13 cellular contexts compared by ENCODE assay signal in genomic region chr11:72625746-72626636, GRCh38. TPM values are rescaled to one million over a fixed set of nuclear protein-coding genes. Genes with fewer than 3 reads are reported as not detected.
DNase-seq lines count a peak whose midpoint lies in the region; ATAC-seq, FAIRE-seq and TF ChIP-seq lines count a peak whose summit lies in the region.
"Had no signal": no experiment of that assay in that cellular context is flagged by ENCODE, and none has a peak within 500 bp of the region (broad histone marks: within the 10 kb centered on the region; RNA-seq: fewer than 3 reads in every experiment).

No MANE protein-coding gene starts in this region.

- peak; percentile 85 for FAIRE-seq in endothelial cell of umbilical vein (lab: Jason Lieb, UNC)
- FAIRE-seq: islet of Langerhans had no signal

- H3K4me1 ChIP-seq in endothelial cell of umbilical vein (ENCODE audit: control insufficient read depth, extremely low read depth, insufficient read depth, low read length) (peaks cover 19% of the 10 kb centered on the region), lung (ENCODE audit: control insufficient read depth in 2 of 2, insufficient read depth in 2 of 2, low read length in 2 of 2) (peaks cover 4 to 24% of the 10 kb centered on the region in 2 donors), testis (peaks cover 7% of the 10 kb centered on the region)

- intact Hi-C loops in endothelial cell of umbilical vein (cut with micrococcal nuclease) = loop anchor here (1.0 kb wide), 2 partner anchors 8 to 17 kb away; no protein-coding TSS in a partner anchor
- intact Hi-C loops in testis (cut with DNase I; ENCODE audit: low total_unique reads) = no loop called here

- TF ChIP-seq CTCF in endothelial cell of umbilical vein (IDR thresholded peaks at IDR 0.05; ENCODE audit: extremely low read depth in 1 of 2, insufficient read depth in 1 of 2, low read depth in 1 of 2, low read length in 2 of 2) (no peak), lung (IDR thresholded peaks at IDR 0.05; ENCODE audit: control extremely low read depth, extremely low read depth) (no peak), testis (IDR thresholded peaks at IDR 0.05) (no peak), type B pancreatic cell (conservative IDR thresholded peaks at IDR 0.05) (no peak)

- POLR2A ChIA-PET in endothelial cell of umbilical vein (lab: Charles Lee) = no interaction called here

- 39 to 55% methylated on average over 23 to 25 of the region's 25 CpGs for WGBS in lung, 2 donors
- 62 to 64% methylated on average over 10 to 25 of the region's 25 CpGs for WGBS in testis, 2 donors

- peaks cover 13% of the 10 kb centered on the region for H3K4me1 Mint-ChIP-seq in type B pancreatic cell (ENCODE audit: unreplicated experiment)

- ATAC-seq in lung (ENCODE audit: insufficient read depth, low FRiP score) (peak; percentile 8), HG02870 (IDR thresholded peaks at IDR 0.05; ENCODE audit: unreplicated experiment) (no peak), HG02763 (IDR thresholded peaks at IDR 0.05; ENCODE audit: unreplicated experiment) (no peak), GM18502 (IDR thresholded peaks at IDR 0.05; ENCODE audit: poor library complexity, unreplicated experiment) (no peak)

- H3K27ac ChIP-seq in endothelial cell of umbilical vein (ENCODE audit: insufficient read depth, low read depth, low read length) = peak overlapping the region; percentile 80
- H3K27ac ChIP-seq in lung (ENCODE audit: low read depth in 1 of 2, low read length in 1 of 2) = peak overlapping the region; percentile 45 to 88
- H3K27ac ChIP-seq in testis = peak overlapping the region; percentile 26 to 43

- DNase-seq in NCI-H69 (lab: John Stamatoyannopoulos, UW) (peak; percentile 68), endothelial cell of umbilical vein (ENCODE audit: low read depth, low spot score) (peak; percentile 85), lung (ENCODE audit: low spot score) (no peak), testis (peak; percentile 26), type B pancreatic cell (ENCODE audit: extremely low spot score, unreplicated experiment) (no peak)
- DNase-seq: activated T-cell treated with anti-CD3 and anti-CD28 coated beads for 4 hours; cortex of kidney; NCI-H226; stimulated activated CD4-positive, alpha-beta T cell treated with anti-CD3 and anti-CD28 coated beads, Interleukin-1b, Interleukin-23, amount 100 ng/mL, for 48 hours had no signal

- dilution Hi-C loops in endothelial cell of umbilical vein (cut with MboI; ENCODE audit: extremely low pct_ligation_motif_present, low sequenced_read_pairs) = no loop called here

- H3K4me2 ChIP-seq in endothelial cell of umbilical vein (ENCODE audit: insufficient read depth, low read length) = peak overlapping the region; percentile 9

- peaks cover 44% of the 10 kb centered on the region for H3K27me3 Mint-ChIP-seq in type B pancreatic cell

- H3K9me3 Mint-ChIP-seq in type B pancreatic cell = no peaks in the 10 kb centered on the region

- H3K9me1 ChIP-seq in endothelial cell of umbilical vein (replicated peaks; ENCODE audit: control insufficient read depth, extremely low read depth, insufficient read depth, low read length) = no peaks in the 10 kb centered on the region

- peak overlapping the region; percentile 56 for H3K9ac ChIP-seq in endothelial cell of umbilical vein (replicated peaks; ENCODE audit: extremely low read depth, insufficient read depth, low read length)

- H3K27ac Mint-ChIP-seq in type B pancreatic cell = no peak overlapping the region

- no TSS peak for BruUV-seq in endothelial cell of umbilical vein (replicated peaks; lab: Mats Ljungman, UMichigan)

- H3K4me3 ChIP-seq in endothelial cell of umbilical vein (replicated peaks in 1 of 3; ENCODE audit: insufficient read depth in 1 of 3, low read depth in 1 of 3, low read length in 3 of 3) (no peak overlapping the region), lung (no peak overlapping the region), testis (no peak overlapping the region)

- H4K20me1 ChIP-seq in endothelial cell of umbilical vein (replicated peaks; ENCODE audit: control insufficient read depth, extremely low read depth, insufficient read depth, low read length) = no peaks in the 10 kb centered on the region

- no peaks in the 10 kb centered on the region for H3K27me3 ChIP-seq in endothelial cell of umbilical vein (ENCODE audit: control insufficient read depth in 2 of 2, insufficient read depth in 2 of 2, low read length in 2 of 2)
- no peaks in the 10 kb centered on the region for H3K27me3 ChIP-seq in lung (ENCODE audit: control insufficient read depth, insufficient read depth)
- H3K27me3 ChIP-seq in testis = no peaks in the 10 kb centered on the region

- H3K4me3 Mint-ChIP-seq in type B pancreatic cell = no peak overlapping the region

- no peaks in the 10 kb centered on the region for H3K79me2 ChIP-seq in endothelial cell of umbilical vein (ENCODE audit: control insufficient read depth, insufficient read depth, low read length)

- H3K36me3 ChIP-seq in endothelial cell of umbilical vein (ENCODE audit: control insufficient read depth in 2 of 2, extremely low read depth in 1 of 2, insufficient read depth in 2 of 2, low read length in 2 of 2) (no peaks in the 10 kb centered on the region), lung (ENCODE audit: control insufficient read depth in 2 of 2, insufficient read depth in 2 of 2, low read length in 2 of 2) (no peaks in the 10 kb centered on the region), testis (ENCODE audit: low read depth, missing control alignments) (no peaks in the 10 kb centered on the region)

- H2AFZ ChIP-seq in endothelial cell of umbilical vein (ENCODE audit: low read depth, low read length) = peak overlapping the region; percentile 47

- CTCF ChIA-PET in endothelial cell of umbilical vein (lab: Charles Lee) = interaction anchor here (0.9 to 1.9 kb wide), 9 partner anchors 10 to 155 kb away, joined by 3 to 7 read pairs (median 5); no protein-coding TSS in a partner anchor

- TF ChIP-seq POLR2A in endothelial cell of umbilical vein (IDR thresholded peaks at IDR 0.05; ENCODE audit: low read depth, low read length) = no peak
- TF ChIP-seq POLR2A in testis (IDR thresholded peaks at IDR 0.05) = no peak

- H3K9me3 ChIP-seq in endothelial cell of umbilical vein (replicated peaks; ENCODE audit: control insufficient read depth, insufficient read depth, low read length) (no peaks in the 10 kb centered on the region), lung (ENCODE audit: control insufficient read depth in 2 of 2, insufficient read depth in 1 of 2, low read length in 1 of 2) (no peaks in the 10 kb centered on the region), testis (no peaks in the 10 kb centered on the region)

- H3K36me3 Mint-ChIP-seq in type B pancreatic cell = no peaks in the 10 kb centered on the region

TF ChIP-seq in endothelial cell of umbilical vein, 7 proteins besides CTCF, POLR2A, EP300 and RAD21:
- TF ChIP-seq POLR2AphosphoS5 (IDR thresholded peaks at IDR 0.05; ENCODE audit: insufficient read depth, low read depth, low read length) (peak; percentile 76), MAX (IDR thresholded peaks at IDR 0.05; ENCODE audit: insufficient read depth, insufficient read length) (no peak)

RNA-seq across cellular contexts. Expression of gene PDE2A, which starts 48.2 kb away (rescaled TPM):
- total RNA-seq in endothelial cell of umbilical vein = 14.3 and 14.8 TPM in 2 replicates
- 14.2 and 16.8 TPM in 2 replicates for polyA plus RNA-seq in endothelial cell of umbilical vein
- 8.6 and 12.7 TPM in 2 replicates for polyA plus RNA-seq in endothelial cell of umbilical vein (2011; cell fraction: cytosol; rRNA removed)
- polyA plus RNA-seq in endothelial cell of umbilical vein (2011; cell fraction: nucleus; rRNA removed) = 57.4 and 57.6 TPM in 2 replicates
- polyA plus RNA-seq in endothelial cell of umbilical vein (2012) = 6.0 and 16.2 TPM in 2 replicates
- 21.9 and 25.8 TPM in 2 replicates for polyA minus RNA-seq in endothelial cell of umbilical vein
- polyA minus RNA-seq in endothelial cell of umbilical vein (2011; cell fraction: cytosol; rRNA and poly(A)+ RNA removed) = 76.6 TPM
- polyA minus RNA-seq in endothelial cell of umbilical vein (2011; cell fraction: nucleus; rRNA and poly(A)+ RNA removed) = 15.7 and 24.2 TPM in 2 replicates
- total RNA-seq in lung = 10 to 100 TPM; 16.7 to 20.5 TPM
- polyA plus RNA-seq in lung = 1 to 10 TPM; 7.7 to 8.7 TPM
- 10 to 100 TPM; 15.2 to 20.6 TPM for total RNA-seq in testis
- 14.1 TPM for polyA plus RNA-seq in testis (ENCODE audit: insufficient read depth, low read depth, low replicate concordance)
- 2.8 and 3.8 TPM in 2 replicates for total RNA-seq in type B pancreatic cell (ENCODE audit: low replicate concordance)

Comparison
In these comparisons a context has a peak if more than half of its experiments do, and no peak if none do; other contexts are left out.
1. DNase-seq: peak in NCI-H69 (single experiment), endothelial cell of umbilical vein (single experiment) and testis (single experiment); none in lung (single experiment) and type B pancreatic cell (single experiment).
2. Peak in every context shown above with its lines, with median percentiles within 50 percentile points of each other: H3K27ac ChIP-seq.